Comparison of ENCODE assay signal across 14 cellular contexts in genomic region chr1:58446368-58446767, GRCh38.
DNase-seq lines count a peak whose midpoint lies in the region; ATAC-seq and TF ChIP-seq lines count a peak whose summit lies in the region.
"Had no signal": no experiment of that assay in that cellular context is flagged by ENCODE, and none has a peak within 500 bp of the region (broad histone marks: within the 10 kb centered on the region; RNA-seq: fewer than 3 reads in every experiment).

No MANE protein-coding gene starts in this region.

- DNase-seq in NCI-H2227 treated with DMSO at 0.1 percent for 48 hours (lab: John Stamatoyannopoulos, UW): peak; percentile 88
- peak in 5 of 7 donors; percentile 21 to 58 (median 34) for DNase-seq in adrenal gland
- DNase-seq in left kidney (ENCODE audit: low read depth, low spot score): peak; percentile 12
- peak; percentile 7 for DNase-seq in prostate gland (ENCODE audit: low spot score)
- DNase-seq in stimulated activated effector memory CD8-positive, alpha-beta T cell treated with anti-CD3 and anti-CD28 coated beads, Interleukin-12 subunit alpha, Interleukin-12 subunit beta, amount 100 ng/mL, for 72 hours (ENCODE audit: low spot score in 2 of 2): no peak
- DNase-seq in DMS53 treated with DMSO at 0.1 percent for 48 hours (lab: John Stamatoyannopoulos, UW; ENCODE audit: unreplicated experiment): no peak
- DNase-seq in RPMI8226: no peak
- DNase-seq: BE2C; CD4-positive, alpha-beta T cell; DMS53; NCI-H1048; NCI-H2107; PC-3 had no signal

- TF ChIP-seq CTCF in adrenal gland (IDR thresholded peaks at IDR 0.05) (no peak), prostate gland (IDR thresholded peaks at IDR 0.05) (no peak)

- H3K36me3 ChIP-seq in adrenal gland (replicated peaks in 1 of 2) (no peaks in the 10 kb centered on the region), prostate gland (no peaks in the 10 kb centered on the region)
- H3K36me3 ChIP-seq: BE2C had no signal

- ATAC-seq in stimulated activated effector memory CD8-positive, alpha-beta T cell treated with anti-CD3 and anti-CD28 coated beads, Interleukin-12 subunit alpha, Interleukin-12 subunit beta, amount 100 ng/mL, for 72 hours: no peak
- ATAC-seq: PC-3 had no signal

- H3K9me3 ChIP-seq in adrenal gland (replicated peaks in 1 of 3) (no peaks in the 10 kb centered on the region), prostate gland (no peaks in the 10 kb centered on the region)
- H3K9me3 ChIP-seq: BE2C had no signal

- H3K27me3 ChIP-seq in adrenal gland (no peaks in the 10 kb centered on the region), prostate gland (replicated peaks; ENCODE audit: insufficient read depth) (no peaks in the 10 kb centered on the region)
- H3K27me3 ChIP-seq: BE2C had no signal

- H3K27ac Mint-ChIP-seq in stimulated activated effector memory CD8-positive, alpha-beta T cell treated with anti-CD3 and anti-CD28 coated beads, Interleukin-12 subunit alpha, Interleukin-12 subunit beta, amount 100 ng/mL, for 72 hours: no peak overlapping the region
- H3K27ac Mint-ChIP-seq: CD4-positive, alpha-beta T cell had no signal

- no peaks in the 10 kb centered on the region for H3K36me3 Mint-ChIP-seq in stimulated activated effector memory CD8-positive, alpha-beta T cell treated with anti-CD3 and anti-CD28 coated beads, Interleukin-12 subunit alpha, Interleukin-12 subunit beta, amount 100 ng/mL, for 72 hours

- H3K9me3 Mint-ChIP-seq in stimulated activated effector memory CD8-positive, alpha-beta T cell treated with anti-CD3 and anti-CD28 coated beads, Interleukin-12 subunit alpha, Interleukin-12 subunit beta, amount 100 ng/mL, for 72 hours: no peaks in the 10 kb centered on the region
- H3K9me3 Mint-ChIP-seq: CD4-positive, alpha-beta T cell had no signal

- H3K4me1 ChIP-seq in adrenal gland (replicated peaks in 1 of 2) (peaks cover 0 to 15% of the 10 kb centered on the region in 2 donors), prostate gland (replicated peaks) (no peaks in the 10 kb centered on the region)

- H3K4me3 ChIP-seq in adrenal gland (no peak overlapping the region), prostate gland (no peak overlapping the region)

- H3K27ac ChIP-seq in adrenal gland (no peak overlapping the region), prostate gland (no peak overlapping the region)
- H3K27ac ChIP-seq: KMS-11 had no signal

- TF ChIP-seq POLR2A in adrenal gland (IDR thresholded peaks at IDR 0.05) (no peak), prostate gland (IDR thresholded peaks at IDR 0.05) (no peak)

- H3K4me1 Mint-ChIP-seq in stimulated activated effector memory CD8-positive, alpha-beta T cell treated with anti-CD3 and anti-CD28 coated beads, Interleukin-12 subunit alpha, Interleukin-12 subunit beta, amount 100 ng/mL, for 72 hours: no peaks in the 10 kb centered on the region

- H3K4me3 Mint-ChIP-seq in stimulated activated effector memory CD8-positive, alpha-beta T cell treated with anti-CD3 and anti-CD28 coated beads, Interleukin-12 subunit alpha, Interleukin-12 subunit beta, amount 100 ng/mL, for 72 hours: no peak overlapping the region
- H3K4me3 Mint-ChIP-seq: CD4-positive, alpha-beta T cell had no signal

- intact Hi-C loops in adrenal gland (cut with DNase I) (no loop called here), prostate gland (cut with DNase I) (no loop called here)

Comparison
In these comparisons a context has a peak if more than half of its experiments do, and no peak if none do; other contexts are left out.
1. DNase-seq: peak in NCI-H2227 treated with DMSO at 0.1 percent for 48 hours (single experiment), adrenal gland (5 of 7), left kidney (single experiment) and prostate gland (single experiment); none in stimulated activated effector memory CD8-positive, alpha-beta T cell treated with anti-CD3 and anti-CD28 coated beads, Interleukin-12 subunit alpha, Interleukin-12 subunit beta, amount 100 ng/mL, for 72 hours (0 of 2), DMS53 treated with DMSO at 0.1 percent for 48 hours (single experiment) and RPMI8226 (single experiment).